Comparison of ENCODE assay signal across 23 cellular contexts in genomic region chr5:5331838-5332237, GRCh38.
DNase-seq lines count a peak whose midpoint lies in the region; ATAC-seq, FAIRE-seq and TF ChIP-seq lines count a peak whose summit lies in the region.
"Had no signal": no experiment of that assay in that cellular context is flagged by ENCODE, and none has a peak within 500 bp of the region (broad histone marks: within the 10 kb centered on the region; RNA-seq: fewer than 3 reads in every experiment).

No MANE protein-coding gene starts in this region.

- H3K4me3 ChIP-seq in left ventricle myocardium inferior (no peak overlapping the region), kidney (ENCODE audit: low read length in 2 of 2) (no peak overlapping the region)
- H3K4me3 ChIP-seq: A549, heart right ventricle had no signal

- H3K27me3 ChIP-seq in left ventricle myocardium inferior (ENCODE audit: low read depth), result peaks cover 17% of the 10 kb centered on the region
- H3K27me3 ChIP-seq: heart right ventricle had no signal

- TF ChIP-seq CTCF in left ventricle myocardium inferior (IDR thresholded peaks at IDR 0.05; ENCODE audit: borderline replicate concordance), result no peak
- TF ChIP-seq CTCF in VCaP (conservative IDR thresholded peaks at IDR 0.05), result no peak
- TF ChIP-seq CTCF in kidney (IDR thresholded peaks at IDR 0.05; ENCODE audit: borderline replicate concordance, extremely low read depth, insufficient read depth), result no peak

- no peaks in the 10 kb centered on the region for H3K4me1 ChIP-seq in left ventricle myocardium inferior
- peaks cover 11 to 14% of the 10 kb centered on the region in 2 donors for H3K4me1 ChIP-seq in kidney (ENCODE audit: control insufficient read depth in 1 of 2, insufficient read depth in 1 of 2, low read depth in 1 of 2, low read length in 2 of 2)

- ATAC-seq in Right ventricle myocardium inferior (no peak), HG03097 (IDR thresholded peaks at IDR 0.05; ENCODE audit: low FRiP score, unreplicated experiment) (no peak)
- ATAC-seq: A549; activated T-cell treated with anti-CD3 and anti-CD28 coated beads, Interleukin-2, amount 50 U/mL, for 4 hours; heart right ventricle; right cardiac atrium had no signal

- DNase-seq in Right ventricle myocardium inferior (ENCODE audit: missing footprints), result peak; percentile 53
- DNase-seq in left ventricle myocardium inferior, result no peak
- no peak for DNase-seq in kidney
- no peak for DNase-seq in hepatic stellate cell (ENCODE audit: low spot score)
- no peak for DNase-seq in dermis blood vessel endothelial cell
- no peak for DNase-seq in HUDEP-2 (lab: John Stamatoyannopoulos, UW; ENCODE audit: unreplicated experiment in 76 of 76)
- DNase-seq: activated naive CD4-positive, alpha-beta T cell treated with anti-CD3 and anti-CD28 coated beads, Interleukin-2, amount 50 U/mL, for 16 hours; activated T-cell treated with anti-CD3 and anti-CD28 coated beads, Interleukin-2, amount 50 U/mL, for 4 hours; aorta; DMS 273 treated with DMSO at 0.1 percent for 48 hours; GOT3; heart right ventricle; NCI-H1930; nucleus accumbens; right cardiac atrium; stimulated activated CD8-positive, alpha-beta memory T cell treated with anti-CD3 and anti-CD28 coated beads, Interleukin-4, amount 100 ng/mL, for 48 hours had no signal

- intact Hi-C loops in Right ventricle myocardium inferior (cut with DNase I), result no loop called here
- intact Hi-C loops in left ventricle myocardium inferior (cut with micrococcal nuclease), result no loop called here
- intact Hi-C loops in kidney (cut with DNase I), result no loop called here

- FAIRE-seq in kidney (lab: Jason Lieb, UNC), result no peak
- FAIRE-seq: A549, colon, GM12892 had no signal

- H3K9ac ChIP-seq in kidney (ENCODE audit: low read length in 2 of 2), result no peak overlapping the region
- H3K9ac ChIP-seq: KMS-11 had no signal

- H3K9me3 ChIP-seq in left ventricle myocardium inferior (replicated peaks) (no peaks in the 10 kb centered on the region), kidney (ENCODE audit: control insufficient read depth in 1 of 2, low read length in 2 of 2) (no peaks in the 10 kb centered on the region)
- H3K9me3 ChIP-seq: A549, heart right ventricle had no signal

- no peaks in the 10 kb centered on the region for H3K36me3 ChIP-seq in left ventricle myocardium inferior
- H3K36me3 ChIP-seq in kidney (ENCODE audit: control insufficient read depth in 1 of 2, insufficient read depth in 2 of 2, low read length in 2 of 2), result no peaks in the 10 kb centered on the region
- H3K36me3 ChIP-seq: heart right ventricle had no signal

- H3K27ac ChIP-seq in left ventricle myocardium inferior (replicated peaks) (no peak overlapping the region), VCaP (peak overlapping the region; percentile 10; the same call in 1 of the 2 replicates), kidney (ENCODE audit: low read depth in 2 of 2, low read length in 2 of 2) (peak overlapping the region; percentile 37 to 56)
- H3K27ac ChIP-seq: heart right ventricle, KMS-11, RWPE1 had no signal
